8 cellular contexts compared by ENCODE assay signal in genomic region chr10:16777473-16778370, GRCh38. TPM values are rescaled to one million over a fixed set of nuclear protein-coding genes. Genes with fewer than 3 reads are reported as not detected.
A peak's percentile ranks its signal among the peaks of the same experiment; 100 is the strongest.
DNase-seq lines count a peak whose midpoint lies in the region; ATAC-seq and TF ChIP-seq lines count a peak whose summit lies in the region.

No MANE protein-coding gene starts in this region.

- no peaks in the 10 kb centered on the region for H3K9me3 Mint-ChIP-seq in GM23338

- no peak overlapping the region for H3K4me2 ChIP-seq in GM23338
- no peak overlapping the region for H3K4me2 ChIP-seq in parathyroid adenoma (ENCODE audit: low read length)

- no peak overlapping the region for H3K4me3 Mint-ChIP-seq in GM23338

- no peaks in the 10 kb centered on the region for H3F3A ChIP-seq in GM23338 (replicated peaks; ENCODE audit: low read depth)

- TF ChIP-seq CTCF in GM23338 (conservative IDR thresholded peaks at IDR 0.05; ENCODE audit: low read depth in 2 of 2): peak; percentile 58 to 89
- TF ChIP-seq CTCF in VCaP (conservative IDR thresholded peaks at IDR 0.05): peak; percentile 77
- peak; percentile 79 for TF ChIP-seq CTCF in parathyroid adenoma (IDR thresholded peaks at IDR 0.05)

- no peaks in the 10 kb centered on the region for H4K20me1 ChIP-seq in GM23338 (replicated peaks; ENCODE audit: insufficient read depth)

- H3K27ac ChIP-seq in GM23338 (ENCODE audit: low read depth) (no peak overlapping the region), VCaP (no peak overlapping the region), parathyroid adenoma (no peak overlapping the region)

- H3K4me1 ChIP-seq in GM23338 (ENCODE audit: insufficient read depth) (peaks cover 22% of the 10 kb centered on the region), parathyroid adenoma (no peaks in the 10 kb centered on the region)

- H3K27ac Mint-ChIP-seq in GM23338: 0 out of 2 replicates have a peak overlapping the region, but pooled peaks have one; percentile 13

- no peak overlapping the region for H3K9ac ChIP-seq in parathyroid adenoma

- H3K27me3 ChIP-seq in GM23338 (ENCODE audit: insufficient read depth) (no peaks in the 10 kb centered on the region), parathyroid adenoma (ENCODE audit: control insufficient read depth, insufficient read depth, low read length) (no peaks in the 10 kb centered on the region)

- H2AFZ ChIP-seq in GM23338 (no peak overlapping the region), parathyroid adenoma (no peak overlapping the region)

- H3K9me3 ChIP-seq in parathyroid adenoma (ENCODE audit: control insufficient read depth, low read length): no peaks in the 10 kb centered on the region

- peak; percentile 12 for DNase-seq in DMS79 treated with DMSO at 0.1 percent for 48 hours (lab: John Stamatoyannopoulos, UW)
- DNase-seq in DMS79 (lab: John Stamatoyannopoulos, UW): no peak
- peak; percentile 85 for DNase-seq in GM23338 (ENCODE audit: low spot score)
- peak; percentile 87 for DNase-seq in NCI-H146 treated with DMSO at 0.1 percent for 48 hours (lab: John Stamatoyannopoulos, UW; ENCODE audit: unreplicated experiment)
- peak; percentile 52 for DNase-seq in foreskin melanocyte
- no peak for DNase-seq in occipital lobe (lab: John Stamatoyannopoulos, UW)

- H3K4me3 ChIP-seq in GM23338 (no peak overlapping the region), parathyroid adenoma (ENCODE audit: low read depth, low read length) (no peak overlapping the region)

- no peaks in the 10 kb centered on the region for H3K36me3 ChIP-seq in GM23338 (ENCODE audit: insufficient read depth)
- no peaks in the 10 kb centered on the region for H3K36me3 ChIP-seq in parathyroid adenoma (ENCODE audit: control insufficient read depth, insufficient read depth, low read length)

- no peaks in the 10 kb centered on the region for H3K79me2 ChIP-seq in GM23338 (replicated peaks; ENCODE audit: insufficient read depth)
- peaks cover 2% of the 10 kb centered on the region for H3K79me2 ChIP-seq in parathyroid adenoma

- H3K4me1 Mint-ChIP-seq in GM23338: peaks cover 35% of the 10 kb centered on the region

- ATAC-seq in GM23338: peak; percentile 52; the same call in 2 of the 3 replicates

- H3K36me3 Mint-ChIP-seq in GM23338 (ENCODE audit: low read depth): no peaks in the 10 kb centered on the region

- H3K27me3 Mint-ChIP-seq in GM23338 (ENCODE audit: insufficient read depth, low read depth, poor library complexity): peaks cover 3% of the 10 kb centered on the region

- no peaks in the 10 kb centered on the region for H3K9me2 ChIP-seq in GM23338 (ENCODE audit: insufficient read depth)

TF ChIP-seq in GM23338, 12 proteins besides CTCF, POLR2A, EP300 and RAD21:
- TF ChIP-seq EZH2 (IDR thresholded peaks at IDR 0.05; ENCODE audit: low read depth, unreplicated experiment): no peak
- TF ChIP-seq, protein P1, sequence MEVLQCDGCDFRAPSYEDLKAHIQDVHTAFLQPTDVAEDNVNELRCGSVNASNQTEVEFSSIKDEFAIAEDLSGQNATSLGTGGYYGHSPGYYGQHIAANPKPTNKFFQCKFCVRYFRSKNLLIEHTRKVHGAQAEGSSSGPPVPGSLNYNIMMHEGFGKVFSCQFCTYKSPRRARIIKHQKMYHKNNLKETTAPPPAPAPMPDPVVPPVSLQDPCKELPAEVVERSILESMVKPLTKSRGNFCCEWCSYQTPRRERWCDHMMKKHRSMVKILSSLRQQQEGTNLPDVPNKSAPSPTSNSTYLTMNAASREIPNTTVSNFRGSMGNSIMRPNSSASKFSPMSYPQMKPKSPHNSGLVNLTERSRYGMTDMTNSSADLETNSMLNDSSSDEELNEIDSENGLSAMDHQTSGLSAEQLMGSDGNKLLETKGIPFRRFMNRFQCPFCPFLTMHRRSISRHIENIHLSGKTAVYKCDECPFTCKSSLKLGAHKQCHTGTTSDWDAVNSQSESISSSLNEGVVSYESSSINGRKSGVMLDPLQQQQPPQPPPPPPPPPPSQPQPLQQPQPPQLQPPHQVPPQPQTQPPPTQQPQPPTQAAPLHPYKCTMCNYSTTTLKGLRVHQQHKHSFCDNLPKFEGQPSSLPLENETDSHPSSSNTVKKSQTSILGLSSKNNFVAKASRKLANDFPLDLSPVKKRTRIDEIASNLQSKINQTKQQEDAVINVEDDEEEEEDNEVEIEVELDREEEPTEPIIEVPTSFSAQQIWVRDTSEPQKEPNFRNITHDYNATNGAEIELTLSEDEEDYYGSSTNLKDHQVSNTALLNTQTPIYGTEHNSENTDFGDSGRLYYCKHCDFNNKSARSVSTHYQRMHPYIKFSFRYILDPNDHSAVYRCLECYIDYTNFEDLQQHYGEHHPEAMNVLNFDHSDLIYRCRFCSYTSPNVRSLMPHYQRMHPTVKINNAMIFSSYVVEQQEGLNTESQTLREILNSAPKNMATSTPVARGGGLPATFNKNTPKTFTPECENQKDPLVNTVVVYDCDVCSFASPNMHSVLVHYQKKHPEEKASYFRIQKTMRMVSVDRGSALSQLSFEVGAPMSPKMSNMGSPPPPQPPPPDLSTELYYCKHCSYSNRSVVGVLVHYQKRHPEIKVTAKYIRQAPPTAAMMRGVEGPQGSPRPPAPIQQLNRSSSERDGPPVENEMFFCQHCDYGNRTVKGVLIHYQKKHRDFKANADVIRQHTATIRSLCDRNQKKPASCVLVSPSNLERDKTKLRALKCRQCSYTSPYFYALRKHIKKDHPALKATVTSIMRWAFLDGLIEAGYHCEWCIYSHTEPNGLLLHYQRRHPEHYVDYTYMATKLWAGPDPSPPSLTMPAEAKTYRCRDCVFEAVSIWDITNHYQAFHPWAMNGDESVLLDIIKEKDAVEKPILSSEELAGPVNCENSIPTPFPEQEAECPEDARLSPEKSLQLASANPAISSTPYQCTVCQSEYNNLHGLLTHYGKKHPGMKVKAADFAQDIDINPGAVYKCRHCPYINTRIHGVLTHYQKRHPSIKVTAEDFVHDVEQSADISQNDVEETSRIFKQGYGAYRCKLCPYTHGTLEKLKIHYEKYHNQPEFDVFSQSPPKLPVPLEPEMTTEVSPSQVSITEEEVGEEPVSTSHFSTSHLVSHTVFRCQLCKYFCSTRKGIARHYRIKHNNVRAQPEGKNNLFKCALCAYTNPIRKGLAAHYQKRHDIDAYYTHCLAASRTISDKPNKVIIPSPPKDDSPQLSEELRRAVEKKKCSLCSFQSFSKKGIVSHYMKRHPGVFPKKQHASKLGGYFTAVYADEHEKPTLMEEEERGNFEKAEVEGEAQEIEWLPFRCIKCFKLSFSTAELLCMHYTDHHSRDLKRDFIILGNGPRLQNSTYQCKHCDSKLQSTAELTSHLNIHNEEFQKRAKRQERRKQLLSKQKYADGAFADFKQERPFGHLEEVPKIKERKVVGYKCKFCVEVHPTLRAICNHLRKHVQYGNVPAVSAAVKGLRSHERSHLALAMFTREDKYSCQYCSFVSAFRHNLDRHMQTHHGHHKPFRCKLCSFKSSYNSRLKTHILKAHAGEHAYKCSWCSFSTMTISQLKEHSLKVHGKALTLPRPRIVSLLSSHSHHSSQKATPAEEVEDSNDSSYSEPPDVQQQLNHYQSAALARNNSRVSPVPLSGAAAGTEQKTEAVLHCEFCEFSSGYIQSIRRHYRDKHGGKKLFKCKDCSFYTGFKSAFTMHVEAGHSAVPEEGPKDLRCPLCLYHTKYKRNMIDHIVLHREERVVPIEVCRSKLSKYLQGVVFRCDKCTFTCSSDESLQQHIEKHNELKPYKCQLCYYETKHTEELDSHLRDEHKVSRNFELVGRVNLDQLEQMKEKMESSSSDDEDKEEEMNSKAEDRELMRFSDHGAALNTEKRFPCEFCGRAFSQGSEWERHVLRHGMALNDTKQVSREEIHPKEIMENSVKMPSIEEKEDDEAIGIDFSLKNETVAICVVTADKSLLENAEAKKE (CRISPR knock-in tag; IDR thresholded peaks at IDR 0.05): no peak
- TF ChIP-seq POLR2AphosphoS5 (IDR thresholded peaks at IDR 0.05; ENCODE audit: low read depth): no peak

RNA-seq across cellular contexts. Expression of gene RSU1, which starts 39.5 kb away (rescaled TPM):
- total RNA-seq in GM23338 (2014; rRNA removed; shearing (Covaris generic)): 62.7 and 67.5 TPM in 2 replicates
- 81.3 and 96.2 TPM in 2 replicates for polyA plus RNA-seq in GM23338 (2016; fragmentation: Nextera tagmentation; extraction: Ambion mirVana)
- 29.6 TPM for total RNA-seq in occipital lobe

Comparison
In these comparisons a context has a peak if more than half of its experiments do, and no peak if none do; other contexts are left out.
1. DNase-seq: peak in DMS79 treated with DMSO at 0.1 percent for 48 hours (single experiment), GM23338 (single experiment), NCI-H146 treated with DMSO at 0.1 percent for 48 hours (single experiment) and foreskin melanocyte (single experiment); none in DMS79 (single experiment) and occipital lobe (single experiment).
2. Peak in every context shown above with its lines, with median percentiles within 50 percentile points of each other: CTCF ChIP-seq.